Comparison of ENCODE assay signal across 8 cellular contexts in genomic region chr6:96837138-96837971, GRCh38. TPM values are rescaled to one million over a fixed set of nuclear protein-coding genes. Genes with fewer than 3 reads are reported as not detected.
DNase-seq lines count a peak whose midpoint lies in the region; ATAC-seq lines count a peak whose summit lies in the region.

Gene GPR63 (minus strand): TSS chr6:96837477. CDS start chr6:96799731, 37,746 bp downstream.

- H3K36me3 ChIP-seq in ectodermal cell (ENCODE audit: control insufficient read depth, insufficient read depth, low read length): no peaks in the 10 kb centered on the region

- DNase-seq in AML-193 (lab: John Stamatoyannopoulos, UW) (peak; percentile 35 to 40), NCI-H345 (lab: John Stamatoyannopoulos, UW) (peak; percentile 77), medulla oblongata (ENCODE audit: extremely low spot score) (peak; percentile 28)
- peak; percentile 41 to 55 for DNase-seq in activated CD4-positive, alpha-beta T cell treated with anti-CD3 and anti-CD28 coated beads, Interleukin-2, amount 50 U/mL, for 24 hours (ENCODE audit: low read depth in 1 of 2, low spot score in 1 of 2)
- peak; percentile 24 for DNase-seq in stimulated activated CD8-positive, alpha-beta memory T cell treated with anti-CD3 and anti-CD28 coated beads, Interleukin-12 subunit alpha, Interleukin-12 subunit beta, amount 100 ng/mL, for 1 hour (ENCODE audit: low read depth)

- H3K27ac ChIP-seq in ectodermal cell (ENCODE audit: insufficient read depth, low read depth, low read length, poor library complexity, severe bottlenecking): peak within 1 kb of the TSS; percentile 64

- WGBS in ectodermal cell, 2 experiments: 0% methylated on average over 77 of the region's 77 CpGs

- peak within 1 kb of the TSS; percentile 88 for H3K4me3 ChIP-seq in ectodermal cell (ENCODE audit: insufficient read depth, low read depth, low read length)

- H3K27me3 ChIP-seq in ectodermal cell (ENCODE audit: control insufficient read depth, insufficient read depth, low read length, poor library complexity, severe bottlenecking): peaks cover 19% of the 10 kb centered on the region

- ATAC-seq in GM18907 (IDR thresholded peaks at IDR 0.05; ENCODE audit: unreplicated experiment) (peak; percentile 94), HG03108 (IDR thresholded peaks at IDR 0.05; ENCODE audit: unreplicated experiment) (peak; percentile 90)

- peaks cover 3% of the 10 kb centered on the region for H3K4me1 ChIP-seq in ectodermal cell (ENCODE audit: control insufficient read depth, insufficient read depth, low read length)

- H3K9me3 ChIP-seq in ectodermal cell (ENCODE audit: control insufficient read depth, low read length): no peaks in the 10 kb centered on the region

RNA-seq across cellular contexts. Expression of gene GPR63, which starts in this region (rescaled TPM):
- 8.1 TPM for polyA plus RNA-seq in ectodermal cell (2013, experiment 1 of 4)
- 7.1 TPM for polyA plus RNA-seq in ectodermal cell (2013, experiment 2 of 4)
- polyA plus RNA-seq in ectodermal cell (2013, experiment 3 of 4): 5.4 TPM
- 6.0 TPM for polyA plus RNA-seq in ectodermal cell (2013, experiment 4 of 4)

Comparison
In these comparisons a context has a peak if more than half of its experiments do, and no peak if none do; other contexts are left out.
1. Peak in every context shown above with its lines: DNase-seq, ATAC-seq, H3K4me3 ChIP-seq and H3K27ac ChIP-seq.
2. DNase-seq: peak in every context shown above with its lines; median percentile 77 in NCI-H345; 48 in activated CD4-positive, alpha-beta T cell treated with anti-CD3 and anti-CD28 coated beads, Interleukin-2, amount 50 U/mL, for 24 hours; 38 in AML-193; 28 in medulla oblongata; 24 in stimulated activated CD8-positive, alpha-beta memory T cell treated with anti-CD3 and anti-CD28 coated beads, Interleukin-12 subunit alpha, Interleukin-12 subunit beta, amount 100 ng/mL, for 1 hour.